ENCODE assay signal across 8 cellular contexts in the genomic region with DNA sequence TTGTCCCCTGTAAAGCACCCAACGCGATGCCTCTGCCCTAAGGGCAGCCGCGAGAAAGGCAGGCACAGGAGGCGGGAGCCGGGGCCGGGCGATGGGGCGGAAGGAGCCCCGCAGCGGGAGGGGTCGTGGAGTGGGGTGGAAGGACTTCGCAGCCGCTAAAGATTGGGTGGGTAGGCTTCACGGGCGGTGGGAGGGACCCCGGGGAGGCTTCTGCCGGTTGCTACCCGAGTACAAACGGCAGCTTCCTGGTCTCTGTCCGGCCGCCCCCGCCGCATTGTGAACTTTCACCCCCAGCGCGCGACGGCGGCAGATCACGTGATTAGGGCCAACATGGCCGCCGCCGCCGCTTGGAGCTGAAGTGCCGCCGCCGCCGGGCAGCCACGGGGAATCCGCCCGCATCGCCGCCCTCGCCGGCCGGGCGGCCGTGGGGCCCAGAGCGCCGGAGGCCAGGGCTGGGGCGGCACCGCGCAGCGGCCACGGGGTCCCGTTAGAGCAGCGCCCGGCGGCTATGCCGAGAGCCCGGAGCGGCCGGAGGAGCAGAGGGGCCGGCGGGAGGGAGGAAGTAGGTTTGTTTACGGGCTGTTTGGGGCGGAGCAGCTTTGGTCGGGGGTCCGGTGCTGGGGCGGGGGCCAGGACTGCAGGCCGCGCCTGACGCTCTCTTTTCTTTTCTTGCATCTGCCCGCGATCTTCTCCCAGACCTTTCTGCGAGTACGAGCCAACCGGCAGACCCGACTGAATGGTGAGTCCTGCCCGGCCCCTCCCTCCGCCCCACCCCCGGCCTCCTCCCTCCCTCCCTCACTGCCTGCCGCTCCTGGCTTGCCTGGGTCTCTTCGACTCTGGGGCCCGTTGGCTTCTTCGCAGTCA. TPM values are rescaled to one million over a fixed set of nuclear protein-coding genes. Genes with fewer than 3 reads are reported as not detected.
DNase-seq lines count a peak whose midpoint lies in the region; ATAC-seq, FAIRE-seq and TF ChIP-seq lines count a peak whose summit lies in the region.

No MANE protein-coding gene starts in this region.

- H3K9me2 ChIP-seq in GM23338 (ENCODE audit: insufficient read depth) (no peaks in the 10 kb centered on the region), Loucy (replicated peaks; ENCODE audit: low read depth, low read length) (no peaks in the 10 kb centered on the region)

- peaks cover 46% of the 10 kb centered on the region for H3K36me3 ChIP-seq in DND-41 (ENCODE audit: insufficient read depth, low read length)
- peaks cover 17% of the 10 kb centered on the region for H3K36me3 ChIP-seq in GM23338 (ENCODE audit: insufficient read depth)
- H3K36me3 ChIP-seq in Loucy (ENCODE audit: insufficient read depth, low read length), result peaks cover 31% of the 10 kb centered on the region; the same call in 1 of the 2 replicates
- H3K36me3 ChIP-seq in SJCRH30, result peaks cover 25% of the 10 kb centered on the region

- peaks cover 41% of the 10 kb centered on the region for H3K79me2 ChIP-seq in DND-41 (ENCODE audit: insufficient read depth, low read length)
- H3K79me2 ChIP-seq in GM23338 (replicated peaks; ENCODE audit: insufficient read depth), result peaks cover 25% of the 10 kb centered on the region
- peaks cover 45% of the 10 kb centered on the region for H3K79me2 ChIP-seq in Loucy (ENCODE audit: insufficient read depth, low read length)

- H3K27ac ChIP-seq in DND-41 (ENCODE audit: low read length) (peak overlapping the region; percentile 93), GM23338 (ENCODE audit: low read depth) (peak overlapping the region; percentile 97), SJCRH30 (peak overlapping the region; percentile 82), substantia nigra (ENCODE audit: low read depth, low read length, poor library complexity, severe bottlenecking) (peak overlapping the region; percentile 88)

- H2AFZ ChIP-seq in DND-41 (ENCODE audit: low read depth, low read length), result peak overlapping the region; percentile 92
- peak overlapping the region; percentile 86; the same call in 1 of the 2 replicates for H2AFZ ChIP-seq in GM23338
- H2AFZ ChIP-seq in Loucy (ENCODE audit: low read length), result peak overlapping the region; percentile 79

- H3K27me3 ChIP-seq in DND-41 (ENCODE audit: insufficient read depth, low read length, poor library complexity) (no peaks in the 10 kb centered on the region), GM23338 (ENCODE audit: insufficient read depth) (no peaks in the 10 kb centered on the region), Loucy (ENCODE audit: insufficient read depth, low read length, poor library complexity, severe bottlenecking) (peaks cover 3% of the 10 kb centered on the region), SJCRH30 (no peaks in the 10 kb centered on the region)

- H3K4me3 Mint-ChIP-seq in GM23338, result peak overlapping the region; percentile 87

- H3K27me3 Mint-ChIP-seq in GM23338 (ENCODE audit: insufficient read depth, low read depth, poor library complexity), result peaks cover 8% of the 10 kb centered on the region

- H3K9ac ChIP-seq in DND-41 (ENCODE audit: low read depth, low read length), result peak overlapping the region; percentile 89
- H3K9ac ChIP-seq in Loucy (ENCODE audit: low read depth, low read length, poor library complexity, severe bottlenecking), result peak overlapping the region; percentile 88

- H3K4me1 ChIP-seq in DND-41 (ENCODE audit: insufficient read depth, low read length) (peaks cover 39% of the 10 kb centered on the region), GM23338 (ENCODE audit: insufficient read depth) (peaks cover 13% of the 10 kb centered on the region), Loucy (ENCODE audit: insufficient read depth, low read length, poor library complexity, severe bottlenecking) (peaks cover 36% of the 10 kb centered on the region), SJCRH30 (peaks cover 15% of the 10 kb centered on the region)

- H3K9me3 ChIP-seq in DND-41 (ENCODE audit: insufficient read depth, low read length, severe bottlenecking), result no peaks in the 10 kb centered on the region
- H3K9me3 ChIP-seq in Loucy (ENCODE audit: insufficient read depth, low read depth, low read length), result no peaks in the 10 kb centered on the region
- no peaks in the 10 kb centered on the region for H3K9me3 ChIP-seq in SJCRH30 (replicated peaks)

- peak; percentile 80 for ATAC-seq in DND-41 (ENCODE audit: insufficient read depth, low read depth)
- ATAC-seq in GM23338, result peak; percentile 80

- peaks cover 31% of the 10 kb centered on the region for H3F3A ChIP-seq in GM23338 (replicated peaks; ENCODE audit: low read depth)
- H3F3A ChIP-seq in Loucy (ENCODE audit: low read depth), result peaks cover 3% of the 10 kb centered on the region

- H3K9me3 Mint-ChIP-seq in GM23338, result no peaks in the 10 kb centered on the region

- peak; percentile 92 for DNase-seq in DND-41
- peak; percentile 93 for DNase-seq in GM23338 (ENCODE audit: low spot score)
- DNase-seq in SJCRH30, result peak; percentile 94 to 95
- DNase-seq in activated naive CD4-positive, alpha-beta T cell treated with Interleukin-2 at 50 U/mL for 16 hours, result peak; percentile 91
- DNase-seq in frontal cortex (ENCODE audit: low spot score in 2 of 2), result peak; percentile 89
- DNase-seq in nucleus accumbens (lab: John Stamatoyannopoulos, UW), result peak in 55 of 56 donors; percentile 22 to 88 (median 73)
- DNase-seq in substantia nigra (lab: John Stamatoyannopoulos, UW), result peak; percentile 32 to 93 (median 71)

- H3K36me3 Mint-ChIP-seq in GM23338 (ENCODE audit: low read depth), result peaks cover 40% of the 10 kb centered on the region

- peak overlapping the region; percentile 97 for H3K27ac Mint-ChIP-seq in GM23338

- FAIRE-seq in frontal cortex (lab: Jason Lieb, UNC), result no peak

- H3K4me1 Mint-ChIP-seq in GM23338, result peaks cover 20% of the 10 kb centered on the region

- TF ChIP-seq CTCF in DND-41 (IDR thresholded peaks at IDR 0.05; ENCODE audit: borderline replicate concordance, extremely low read depth, low read length, poor library complexity, severe bottlenecking) (no peak), GM23338 (conservative IDR thresholded peaks at IDR 0.05; ENCODE audit: low read depth in 2 of 2) (no peak), Loucy (conservative IDR thresholded peaks at IDR 0.05; ENCODE audit: low read length) (no peak)

- H3K4me2 ChIP-seq in DND-41 (ENCODE audit: insufficient read depth, low read length), result peak overlapping the region; percentile 72
- peak overlapping the region; percentile 100 for H3K4me2 ChIP-seq in GM23338
- peak overlapping the region; percentile 89 for H3K4me2 ChIP-seq in Loucy (ENCODE audit: low read depth, low read length, poor library complexity, severe bottlenecking)

- H4K20me1 ChIP-seq in DND-41 (ENCODE audit: insufficient read depth, low read length) (peaks cover 31% of the 10 kb centered on the region), GM23338 (replicated peaks; ENCODE audit: insufficient read depth) (peaks cover 16% of the 10 kb centered on the region), Loucy (ENCODE audit: insufficient read depth, low read length, poor library complexity, severe bottlenecking) (peaks cover 25% of the 10 kb centered on the region)

- H3K4me3 ChIP-seq in DND-41 (ENCODE audit: low read depth in 1 of 2, low read length in 2 of 2) (peak overlapping the region; percentile 47 to 71; a peak in 3 of 4 replicates), GM23338 (peak overlapping the region; percentile 92), Loucy (ENCODE audit: low read length, poor library complexity, severe bottlenecking) (peak overlapping the region; percentile 93), SJCRH30 (peak overlapping the region; percentile 75)

TF ChIP-seq in GM23338, 12 proteins besides CTCF, POLR2A, EP300 and RAD21:
- TF ChIP-seq CREB1 (CRISPR knock-in tag; IDR thresholded peaks at IDR 0.05; ENCODE audit: low read depth) (0 out of 2 replicates have a peak, but pooled peaks have one; percentile 32), POLR2AphosphoS5 (IDR thresholded peaks at IDR 0.05; ENCODE audit: low read depth) (peak; percentile 64)
- TF ChIP-seq, protein P1, sequence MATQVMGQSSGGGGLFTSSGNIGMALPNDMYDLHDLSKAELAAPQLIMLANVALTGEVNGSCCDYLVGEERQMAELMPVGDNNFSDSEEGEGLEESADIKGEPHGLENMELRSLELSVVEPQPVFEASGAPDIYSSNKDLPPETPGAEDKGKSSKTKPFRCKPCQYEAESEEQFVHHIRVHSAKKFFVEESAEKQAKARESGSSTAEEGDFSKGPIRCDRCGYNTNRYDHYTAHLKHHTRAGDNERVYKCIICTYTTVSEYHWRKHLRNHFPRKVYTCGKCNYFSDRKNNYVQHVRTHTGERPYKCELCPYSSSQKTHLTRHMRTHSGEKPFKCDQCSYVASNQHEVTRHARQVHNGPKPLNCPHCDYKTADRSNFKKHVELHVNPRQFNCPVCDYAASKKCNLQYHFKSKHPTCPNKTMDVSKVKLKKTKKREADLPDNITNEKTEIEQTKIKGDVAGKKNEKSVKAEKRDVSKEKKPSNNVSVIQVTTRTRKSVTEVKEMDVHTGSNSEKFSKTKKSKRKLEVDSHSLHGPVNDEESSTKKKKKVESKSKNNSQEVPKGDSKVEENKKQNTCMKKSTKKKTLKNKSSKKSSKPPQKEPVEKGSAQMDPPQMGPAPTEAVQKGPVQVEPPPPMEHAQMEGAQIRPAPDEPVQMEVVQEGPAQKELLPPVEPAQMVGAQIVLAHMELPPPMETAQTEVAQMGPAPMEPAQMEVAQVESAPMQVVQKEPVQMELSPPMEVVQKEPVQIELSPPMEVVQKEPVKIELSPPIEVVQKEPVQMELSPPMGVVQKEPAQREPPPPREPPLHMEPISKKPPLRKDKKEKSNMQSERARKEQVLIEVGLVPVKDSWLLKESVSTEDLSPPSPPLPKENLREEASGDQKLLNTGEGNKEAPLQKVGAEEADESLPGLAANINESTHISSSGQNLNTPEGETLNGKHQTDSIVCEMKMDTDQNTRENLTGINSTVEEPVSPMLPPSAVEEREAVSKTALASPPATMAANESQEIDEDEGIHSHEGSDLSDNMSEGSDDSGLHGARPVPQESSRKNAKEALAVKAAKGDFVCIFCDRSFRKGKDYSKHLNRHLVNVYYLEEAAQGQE (IDR thresholded peaks at IDR 0.05; ENCODE audit: unreplicated experiment), result no peak

RNA-seq across cellular contexts. Expression of a gene that starts 42.4 kb away (rescaled TPM):
- total RNA-seq in GM23338 (2014; rRNA removed; shearing (Covaris generic)), result 4.3 and 20.8 TPM in 2 replicates
- 10.6 and 15.4 TPM in 2 replicates for polyA plus RNA-seq in GM23338 (2016; fragmentation: Nextera tagmentation; extraction: Ambion mirVana)
- total RNA-seq in SJCRH30 (2014; rRNA removed; shearing (Covaris generic)), result 1.6 and 2.3 TPM in 2 replicates
- 4.9 TPM for total RNA-seq in frontal cortex

RNA-seq across cellular contexts. Expression of a gene that starts 42.6 kb away (rescaled TPM):
- 0.31 and 0.62 TPM in 2 replicates for total RNA-seq in GM23338 (2014; rRNA removed; shearing (Covaris generic))
- polyA plus RNA-seq in GM23338 (2016; fragmentation: Nextera tagmentation; extraction: Ambion mirVana), result 1.0 TPM in 1 of 2 replicates, not detected in the other
- not detected in 2 replicates for total RNA-seq in SJCRH30 (2014; rRNA removed; shearing (Covaris generic))
- total RNA-seq in frontal cortex, result 4.5 TPM

Comparison
In these comparisons a context has a peak if more than half of its experiments do, and no peak if none do; other contexts are left out.
1. Peak in every context shown above with its lines: DNase-seq, ATAC-seq, H3K4me3 ChIP-seq and H3K27ac ChIP-seq.